Comparison of ENCODE assay signal across 2 cellular contexts in genomic region chr7:94547128-94547527, GRCh38.
TF ChIP-seq lines count a peak whose summit lies in the region.

No MANE protein-coding gene starts in this region.

TF ChIP-seq in HEK293T, 16 proteins besides CTCF, POLR2A, EP300 and RAD21:
- TF ChIP-seq FOXK2 (IDR thresholded peaks at IDR 0.05): no peak
- TF ChIP-seq PKNOX1 (IDR thresholded peaks at IDR 0.05): peak; percentile 93
TF ChIP-seq in HEK293T: peak in this region for 1.

TF ChIP-seq in endothelial cell of umbilical vein, 7 proteins besides CTCF, POLR2A, EP300 and RAD21:
- TF ChIP-seq MAX (IDR thresholded peaks at IDR 0.05; ENCODE audit: insufficient read depth, insufficient read length) (no peak), POLR2AphosphoS5 (IDR thresholded peaks at IDR 0.05; ENCODE audit: insufficient read depth, low read depth, low read length) (no peak), MYC (IDR thresholded peaks at IDR 0.05; ENCODE audit: low read depth, low read length) (no peak), EZH2 (IDR thresholded peaks at IDR 0.05; ENCODE audit: borderline replicate concordance, low read depth, low read length, severe bottlenecking) (no peak), GATA2 (IDR thresholded peaks at IDR 0.05; ENCODE audit: insufficient read depth, insufficient read length, low read depth, low read length) (no peak), FOS (IDR thresholded peaks at IDR 0.05; ENCODE audit: borderline replicate concordance, insufficient read depth, low read length) (no peak), JUN (IDR thresholded peaks at IDR 0.05; ENCODE audit: borderline replicate concordance, insufficient read depth, insufficient read length, low read depth) (no peak)
